Comparison of ENCODE assay signal across 22 cellular contexts in the genomic region with DNA sequence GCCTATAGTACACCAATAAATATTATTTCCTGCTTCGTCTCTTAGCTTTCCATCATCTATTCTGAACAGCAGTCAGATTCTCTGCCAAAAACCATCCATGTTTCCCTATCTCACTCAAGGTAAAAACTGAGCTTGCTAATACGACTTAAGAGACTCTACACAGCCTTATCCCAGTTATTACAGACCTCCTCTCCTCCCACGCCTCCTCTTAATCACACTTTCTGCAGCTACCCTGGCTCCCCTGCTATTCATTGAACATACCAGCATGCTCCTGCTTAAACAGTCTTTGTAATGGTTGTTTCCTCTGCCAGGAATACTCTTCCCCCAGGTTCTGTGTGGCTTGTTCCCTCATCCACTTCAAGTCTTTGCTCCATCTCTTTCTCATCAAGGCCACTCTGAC.
DNase-seq lines count a peak whose midpoint lies in the region; TF ChIP-seq lines count a peak whose summit lies in the region.
"Had no signal": no experiment of that assay in that cellular context is flagged by ENCODE, and none has a peak within 500 bp of the region (broad histone marks: within the 10 kb centered on the region; RNA-seq: fewer than 3 reads in every experiment).

No MANE protein-coding gene starts in this region.

- H2AFZ ChIP-seq in neuronal stem cell (ENCODE audit: low read length): peak overlapping the region; percentile 11

- H2BK120ac ChIP-seq in neuronal stem cell (ENCODE audit: low read depth, low read length): no peak overlapping the region

- in situ Hi-C loops in G401 (cut with HindIII; ENCODE audit: low sequenced_read_pairs): no loop called here

- H3K79me1 ChIP-seq in neuronal stem cell (ENCODE audit: low read depth, low read length): no peaks in the 10 kb centered on the region

- DNase-seq in amniotic epithelial cell (ENCODE audit: low read depth): peak; percentile 63
- DNase-seq in nephron progenitor cell: no peak
- no peak for DNase-seq in neuronal stem cell (ENCODE audit: low spot score)
- no peak for DNase-seq in G401 (ENCODE audit: low spot score)
- DNase-seq in NCI-H2227 (lab: John Stamatoyannopoulos, UW; ENCODE audit: unreplicated experiment): no peak
- DNase-seq in activated CD4-positive, alpha-beta T cell treated with anti-CD3 and anti-CD28 coated beads, Interleukin-2, amount 50 U/mL, for 1 hour: no peak
- DNase-seq: 8988T; ACHN; AML-193; BE2C; CD4-positive, alpha-beta T cell; CD8-positive, alpha-beta memory T cell; DMS 273 treated with DMSO at 0.1 percent for 48 hours; DMS79; EL; GF-D8; GOT3; H7; HCEC 1CT had no signal

- H3K4me3 Mint-ChIP-seq in nephron progenitor cell: no peak overlapping the region
- H3K4me3 Mint-ChIP-seq: CD14-positive monocyte; CD4-positive, alpha-beta T cell; CD8-positive, alpha-beta memory T cell had no signal

- no peak overlapping the region for H3K18ac ChIP-seq in neuronal stem cell (ENCODE audit: low read length)

- H4K8ac ChIP-seq in neuronal stem cell (ENCODE audit: low read depth, low read length): no peak overlapping the region

- no peaks in the 10 kb centered on the region for H3K27me3 ChIP-seq in neuronal stem cell (ENCODE audit: control insufficient read depth in 3 of 3, insufficient read depth in 3 of 3, low read depth in 1 of 3, low read length in 3 of 3)
- H3K27me3 ChIP-seq: BE2C; BLaER1 treated with 17β-estradiol and CSF1 and Interleukin-3, amounts not matched to agents 10 nM and 100 nM had no signal

- no peak overlapping the region for H3K4me3 ChIP-seq in neuronal stem cell (ENCODE audit: low read length in 2 of 2)
- H3K4me3 ChIP-seq: A549; BLaER1 treated with 17β-estradiol and CSF1 and Interleukin-3, amounts not matched to agents 10 nM and 100 nM had no signal

- H2BK12ac ChIP-seq in neuronal stem cell (ENCODE audit: low read length): no peak overlapping the region

- H3K4me2 ChIP-seq in neuronal stem cell (ENCODE audit: insufficient read depth, low read length, poor library complexity, severe bottlenecking): no peak overlapping the region
- H3K4me2 ChIP-seq: A549; BLaER1 treated with 17β-estradiol and CSF1 and Interleukin-3, amounts not matched to agents 10 nM and 100 nM had no signal

- H3K36me3 ChIP-seq in neuronal stem cell (replicated peaks in 1 of 2; ENCODE audit: control insufficient read depth in 2 of 2, insufficient read depth in 2 of 2, low read length in 2 of 2): no peaks in the 10 kb centered on the region
- H3K36me3 ChIP-seq: BE2C; BLaER1 treated with 17β-estradiol and CSF1 and Interleukin-3, amounts not matched to agents 10 nM and 100 nM had no signal

- no peak overlapping the region for H3K27ac ChIP-seq in neuronal stem cell (replicated peaks; ENCODE audit: low read length)
- H3K27ac ChIP-seq: A549; BLaER1 treated with 17β-estradiol and CSF1 and Interleukin-3, amounts not matched to agents 10 nM and 100 nM had no signal

- H3K36me3 Mint-ChIP-seq in nephron progenitor cell (ENCODE audit: low read depth): no peaks in the 10 kb centered on the region
- H3K36me3 Mint-ChIP-seq: CD14-positive monocyte; CD8-positive, alpha-beta memory T cell had no signal

- H2BK5ac ChIP-seq in neuronal stem cell (ENCODE audit: low read length): no peak overlapping the region

- H3K4me1 ChIP-seq in neuronal stem cell (ENCODE audit: control insufficient read depth in 2 of 2, insufficient read depth in 1 of 2, low read depth in 1 of 2, low read length in 2 of 2): no peaks in the 10 kb centered on the region
- H3K4me1 ChIP-seq: A549; BE2C; BLaER1 treated with 17β-estradiol and CSF1 and Interleukin-3, amounts not matched to agents 10 nM and 100 nM had no signal

- no CpG with 5 or more reads among the region's 3 CpGs for WGBS in neuronal stem cell (ENCODE audit: extremely low coverage in 2 of 2, insufficient read length in 2 of 2, insufficient replicate concordance in 1 of 2), 2 donors

- no peak overlapping the region for H2AK5ac ChIP-seq in neuronal stem cell (ENCODE audit: low read depth, low read length)

- no peaks in the 10 kb centered on the region for H3K27me3 Mint-ChIP-seq in nephron progenitor cell (ENCODE audit: low read depth, poor library complexity)
- H3K27me3 Mint-ChIP-seq: CD4-positive, alpha-beta T cell; CD8-positive, alpha-beta memory T cell had no signal

- H3K14ac ChIP-seq in neuronal stem cell (ENCODE audit: low read length): no peak overlapping the region

- H3K9ac ChIP-seq in neuronal stem cell (ENCODE audit: low read depth, low read length, poor library complexity): no peak overlapping the region
- H3K9ac ChIP-seq: BLaER1 treated with 17β-estradiol and CSF1 and Interleukin-3, amounts not matched to agents 10 nM and 100 nM had no signal

- no peak for TF ChIP-seq CTCF in nephron progenitor cell (IDR thresholded peaks at IDR 0.05)

- H3K27ac Mint-ChIP-seq in nephron progenitor cell: peak overlapping the region; percentile 2
- H3K27ac Mint-ChIP-seq: CD14-positive monocyte; CD4-positive, alpha-beta T cell; CD8-positive, alpha-beta memory T cell had no signal

- no peaks in the 10 kb centered on the region for H3K4me1 Mint-ChIP-seq in nephron progenitor cell
- H3K4me1 Mint-ChIP-seq: CD14-positive monocyte; CD8-positive, alpha-beta memory T cell had no signal

- H3K9me3 ChIP-seq in neuronal stem cell (replicated peaks in 1 of 2; ENCODE audit: control insufficient read depth in 2 of 2, insufficient read depth in 1 of 2, low read depth in 1 of 2, low read length in 2 of 2): no peaks in the 10 kb centered on the region
- H3K9me3 ChIP-seq: A549; BE2C; BLaER1 treated with 17β-estradiol and CSF1 and Interleukin-3, amounts not matched to agents 10 nM and 100 nM had no signal

- H3K4ac ChIP-seq in neuronal stem cell (ENCODE audit: low read length): no peak overlapping the region

- no peak overlapping the region for H4K91ac ChIP-seq in neuronal stem cell (ENCODE audit: low read depth, low read length, poor library complexity)

- H2BK15ac ChIP-seq in neuronal stem cell (ENCODE audit: low read length): no peak overlapping the region

- H3K9me3 Mint-ChIP-seq in nephron progenitor cell: no peaks in the 10 kb centered on the region
- H3K9me3 Mint-ChIP-seq: CD4-positive, alpha-beta T cell had no signal

- H3K23ac ChIP-seq in neuronal stem cell (ENCODE audit: low read depth, low read length, poor library complexity): no peak overlapping the region
